In the genomic region with DNA sequence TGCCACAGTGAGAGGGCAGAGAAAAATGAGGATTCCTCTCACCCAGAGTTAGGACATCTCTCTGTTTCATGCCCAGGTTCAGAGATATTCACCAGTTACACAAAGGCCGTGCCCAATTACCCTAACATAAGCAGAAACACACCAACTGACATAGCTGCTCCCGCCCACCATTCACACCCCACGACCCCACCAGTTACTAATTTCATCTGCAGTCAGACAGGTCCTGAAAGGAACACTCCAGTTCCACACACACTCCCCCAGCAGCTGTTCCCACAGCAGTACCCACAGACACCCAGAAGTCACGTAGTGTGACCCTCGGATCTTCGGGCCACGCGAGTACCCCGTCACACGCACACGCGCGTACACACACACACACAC, we compare ENCODE assay signal across 12 cellular contexts. TPM values are rescaled to one million over a fixed set of nuclear protein-coding genes. Genes with fewer than 3 reads are reported as not detected.
DNase-seq lines count a peak whose midpoint lies in the region; ATAC-seq, FAIRE-seq and TF ChIP-seq lines count a peak whose summit lies in the region.
"Had no signal": no experiment of that assay in that cellular context is flagged by ENCODE, and none has a peak within 500 bp of the region (broad histone marks: within the 10 kb centered on the region; RNA-seq: fewer than 3 reads in every experiment).

No MANE protein-coding gene starts in this region.

- H3K36me3 ChIP-seq in HCT116 (ENCODE audit: control insufficient read depth in 1 of 2, insufficient read depth in 2 of 2, low read length in 2 of 2) (no peaks in the 10 kb centered on the region), ovary (no peaks in the 10 kb centered on the region), kidney (ENCODE audit: control insufficient read depth in 1 of 2, insufficient read depth in 2 of 2, low read length in 2 of 2) (no peaks in the 10 kb centered on the region)

- H3K4me1 Mint-ChIP-seq in CD4-positive, alpha-beta T cell (ENCODE audit: low read depth), result peaks cover 12% of the 10 kb centered on the region
- peaks cover 9 to 14% (median 13%) of the 10 kb centered on the region in 4 donors for H3K4me1 Mint-ChIP-seq in naive thymus-derived CD8-positive, alpha-beta T cell

- no peak overlapping the region for H3K27ac ChIP-seq in CD4-positive, alpha-beta T cell (ENCODE audit: low read depth, low read length)
- H3K27ac ChIP-seq in HCT116 (ENCODE audit: low read depth, low read length), result no peak overlapping the region; the same call in 1 of the 2 replicates
- peak overlapping the region in 4 of 59 donors; percentile 10 to 71 (median 62) for H3K27ac ChIP-seq in dorsolateral prefrontal cortex
- H3K27ac ChIP-seq in ovary, result no peak overlapping the region
- no peak overlapping the region for H3K27ac ChIP-seq in kidney (ENCODE audit: low read depth in 2 of 2, low read length in 2 of 2)
- H3K27ac ChIP-seq: spleen had no signal

- TF ChIP-seq POLR2A in HCT116 (IDR thresholded peaks at IDR 0.05; ENCODE audit: borderline replicate concordance, extremely low read depth, insufficient read depth, insufficient read length) (no peak), ovary (IDR thresholded peaks at IDR 0.05) (no peak)

- BruUV-seq in HCT116 (replicated peaks; lab: Mats Ljungman, UMichigan), result no TSS peak

- H3K79me2 ChIP-seq in HCT116 (ENCODE audit: insufficient read depth, low read length), result no peaks in the 10 kb centered on the region

- H3K4me3 Mint-ChIP-seq in CD4-positive, alpha-beta T cell, result peak overlapping the region; percentile 85
- H3K4me3 Mint-ChIP-seq in naive thymus-derived CD8-positive, alpha-beta T cell, result peak overlapping the region; percentile 57 to 89 (median 76)

- FAIRE-seq in kidney (lab: Jason Lieb, UNC), result no peak

- no peak for TF ChIP-seq EP300 in ovary (IDR thresholded peaks at IDR 0.05)

- RAD21 ChIA-PET in HCT116 (lab: Charles Lee; ENCODE audit: low non-redundant PET in 1 of 2, low total read pairs in 2 of 2, uncharacterized antibody in 2 of 2, unreplicated experiment in 2 of 2), result no interaction called here

- TF ChIP-seq CTCF in CD4-positive, alpha-beta T cell (IDR thresholded peaks at IDR 0.05), result no peak
- TF ChIP-seq CTCF in HCT116 (IDR thresholded peaks at IDR 0.05 in 2 of 3, conservative IDR thresholded peaks at IDR 0.05 in 1 of 3; ENCODE audit: borderline replicate concordance in 1 of 3, insufficient read depth in 1 of 3, low read depth in 2 of 3, low read length in 2 of 3), result no peak
- TF ChIP-seq CTCF in dorsolateral prefrontal cortex (IDR thresholded peaks at IDR 0.05 in 54 of 56, conservative IDR thresholded peaks at IDR 0.05 in 2 of 56; ENCODE audit: low read depth in 1 of 56, partially characterized antibody in 56 of 56), result no peak
- TF ChIP-seq CTCF in ovary (IDR thresholded peaks at IDR 0.05), result no peak
- TF ChIP-seq CTCF in kidney (IDR thresholded peaks at IDR 0.05; ENCODE audit: borderline replicate concordance, extremely low read depth, insufficient read depth), result no peak

- H3K9me2 ChIP-seq in HCT116 (ENCODE audit: insufficient read depth), result no peaks in the 10 kb centered on the region

- peak overlapping the region; percentile 78 for H3K4me2 ChIP-seq in HCT116 (ENCODE audit: low read length)

- no peaks in the 10 kb centered on the region for H3K36me3 Mint-ChIP-seq in CD4-positive, alpha-beta T cell (ENCODE audit: low read depth)
- peaks cover 0 to 5% (median 0%) of the 10 kb centered on the region in 3 donors for H3K36me3 Mint-ChIP-seq in naive thymus-derived CD8-positive, alpha-beta T cell

- 18 to 44% (median 22%) methylated on average over 8 to 13 of the region's 13 CpGs for WGBS in ovary, 3 donors

- CTCF ChIA-PET in CD4-positive, alpha-beta T cell (lab: Charles Lee), result no interaction called here
- CTCF ChIA-PET in HCT116 (lab: Charles Lee), result interaction anchor here (1.4 kb wide), 1 partner anchor 253 kb away, joined by 3 read pairs; no protein-coding TSS in a partner anchor

- H3K4me3 ChIP-seq in HCT116 (replicated peaks in 1 of 2; ENCODE audit: low read depth in 1 of 2, low read length in 2 of 2), result peak overlapping the region; percentile 51 to 59
- peak overlapping the region in 53 of 59 donors; percentile 40 to 74 (median 61) for H3K4me3 ChIP-seq in dorsolateral prefrontal cortex
- H3K4me3 ChIP-seq in ovary, result no peak overlapping the region
- peak overlapping the region in 1 of 2 donors; percentile 25 for H3K4me3 ChIP-seq in kidney (ENCODE audit: low read length in 2 of 2)

- no peaks in the 10 kb centered on the region for H3K9me3 Mint-ChIP-seq in CD4-positive, alpha-beta T cell
- H3K9me3 Mint-ChIP-seq in naive thymus-derived CD8-positive, alpha-beta T cell, result no peaks in the 10 kb centered on the region

- intact Hi-C loops in CD4-positive, alpha-beta T cell (cut with DNase I, micrococcal nuclease), result no loop called here
- intact Hi-C loops in HCT116 (cut with micrococcal nuclease) (loop anchor here (10.0 kb wide), 1 partner anchor 369 kb away; no protein-coding TSS in a partner anchor), dorsolateral prefrontal cortex (cut with DNase I) (no loop called here), ovary (cut with DNase I) (no loop called here), kidney (cut with DNase I) (no loop called here)

- H3K4me1 ChIP-seq in HCT116 (ENCODE audit: control insufficient read depth in 1 of 2, insufficient read depth in 2 of 2, low read length in 2 of 2), result peaks cover 14 to 32% of the 10 kb centered on the region in 2 experiments; a peak in 3 of 4 replicates
- H3K4me1 ChIP-seq in ovary (ENCODE audit: insufficient read depth), result no peaks in the 10 kb centered on the region
- H3K4me1 ChIP-seq in kidney (ENCODE audit: control insufficient read depth in 1 of 2, insufficient read depth in 1 of 2, low read depth in 1 of 2, low read length in 2 of 2), result no peaks in the 10 kb centered on the region

- no peak for ATAC-seq in CD4-positive, alpha-beta T cell (ENCODE audit: poor library complexity)
- no peak for ATAC-seq in HCT116
- ATAC-seq in naive thymus-derived CD8-positive, alpha-beta T cell, result no peak

- H3K27me3 ChIP-seq in CD4-positive, alpha-beta T cell (ENCODE audit: control insufficient read depth, insufficient read depth, low read length), result peaks cover 13% of the 10 kb centered on the region
- H3K27me3 ChIP-seq in HCT116 (ENCODE audit: insufficient read depth, low read length), result peaks cover under 1% of the 10 kb centered on the region; the same call in 1 of the 2 replicates
- peaks cover 0 to 15% (median 0%) of the 10 kb centered on the region in 45 donors for H3K27me3 ChIP-seq in dorsolateral prefrontal cortex
- H3K27me3 ChIP-seq in ovary, result no peaks in the 10 kb centered on the region
- H3K27me3 ChIP-seq: Peyer's patch had no signal

- H2AFZ ChIP-seq in HCT116 (ENCODE audit: low read depth, low read length, poor library complexity, severe bottlenecking), result no peak overlapping the region

- peak overlapping the region; percentile 58; the same call in 1 of the 2 replicates for H3K9ac ChIP-seq in HCT116 (ENCODE audit: low read length)
- no peak overlapping the region for H3K9ac ChIP-seq in kidney (ENCODE audit: low read length in 2 of 2)

- no peak for TF ChIP-seq RAD21 in HCT116 (IDR thresholded peaks at IDR 0.05; ENCODE audit: low read depth)

- H3K27ac Mint-ChIP-seq in CD4-positive, alpha-beta T cell, result no peak overlapping the region
- peak overlapping the region in 1 of 10 donors; percentile 19 for H3K27ac Mint-ChIP-seq in naive thymus-derived CD8-positive, alpha-beta T cell

- H3K9me3 ChIP-seq in CD4-positive, alpha-beta T cell (ENCODE audit: control insufficient read depth, low read length), result no peaks in the 10 kb centered on the region
- H3K9me3 ChIP-seq in HCT116 (ENCODE audit: control insufficient read depth in 1 of 2, insufficient read depth in 1 of 2, low read depth in 1 of 2, low read length in 2 of 2) (no peaks in the 10 kb centered on the region), ovary (no peaks in the 10 kb centered on the region), kidney (ENCODE audit: control insufficient read depth in 1 of 2, low read length in 2 of 2) (no peaks in the 10 kb centered on the region)
- H3K9me3 ChIP-seq: Peyer's patch, spleen had no signal

- H3K27me3 Mint-ChIP-seq in CD4-positive, alpha-beta T cell, result peaks cover 33% of the 10 kb centered on the region
- peaks cover 18 to 26% (median 24%) of the 10 kb centered on the region in 5 donors for H3K27me3 Mint-ChIP-seq in naive thymus-derived CD8-positive, alpha-beta T cell

- H4K20me1 ChIP-seq in HCT116 (ENCODE audit: insufficient read depth), result no peaks in the 10 kb centered on the region

- no peak for DNase-seq in CD4-positive, alpha-beta T cell
- no peak for DNase-seq in HCT116 (ENCODE audit: low read depth, low spot score)
- no peak for DNase-seq in dorsolateral prefrontal cortex
- no peak for DNase-seq in naive thymus-derived CD8-positive, alpha-beta T cell
- no peak for DNase-seq in ovary
- no peak for DNase-seq in KG1 (lab: John Stamatoyannopoulos, UW)
- no peak for DNase-seq in kidney
- no peak for DNase-seq in NCI-H69 (lab: John Stamatoyannopoulos, UW)
- DNase-seq: amygdala, DMS153, spleen had no signal

- POLR2A ChIA-PET in CD4-positive, alpha-beta T cell (lab: Charles Lee), result no interaction called here
- POLR2A ChIA-PET in HCT116 (lab: Charles Lee), result no interaction called here
- POLR2A ChIA-PET in naive thymus-derived CD8-positive, alpha-beta T cell (lab: Charles Lee), result interaction anchor here (0.6 kb wide), 1 partner anchor 593 kb away, joined by 3 read pairs; no protein-coding TSS in a partner anchor

RNA-seq across cellular contexts. Expression of gene TMEM74B, which starts 0.5 kb away (rescaled TPM):
- under 1 TPM in 1 of 2 experiments, not detected in 1; 0.17 TPM for total RNA-seq in CD4-positive, alpha-beta T cell
- total RNA-seq in HCT116 (2021; ENCODE audit: unreplicated experiment) (25.7 TPM), dorsolateral prefrontal cortex (10 to 100 TPM in 119 of 120 experiments, 1 to 10 TPM in 1; 7.3 to 39.8 (median 20.8) TPM), ovary (1 to 10 TPM in 4 of 7 donors, under 1 TPM in 2, not detected in 1; 0.33 to 1.7 (median 1.1) TPM), kidney (0.54 TPM)
- polyA plus RNA-seq in HCT116 (2012), result 20.2 and 24.2 TPM in 2 replicates
- not detected for total RNA-seq in naive thymus-derived CD8-positive, alpha-beta T cell
- polyA plus RNA-seq in naive thymus-derived CD8-positive, alpha-beta T cell, result not detected
- polyA plus RNA-seq in ovary (under 1 TPM; 0.72 to 0.99 TPM), kidney (ENCODE audit: insufficient read depth, low read depth, low replicate concordance) (1.6 TPM)

RNA-seq across cellular contexts. Expression of gene C20orf202, which starts 19.0 kb away (rescaled TPM):
- total RNA-seq in CD4-positive, alpha-beta T cell, result not detected
- not detected for total RNA-seq in HCT116 (2021; ENCODE audit: unreplicated experiment)
- 0.10 and 0.14 TPM in 2 replicates for polyA plus RNA-seq in HCT116 (2012)
- total RNA-seq in dorsolateral prefrontal cortex, result 1 to 10 TPM in 34 of 120 experiments, under 1 TPM in 77, not detected in 9; 0.31 to 1.9 (median 0.80) TPM
- total RNA-seq in naive thymus-derived CD8-positive, alpha-beta T cell, result under 1 TPM; 0.68 to 0.85 TPM
- not detected for polyA plus RNA-seq in naive thymus-derived CD8-positive, alpha-beta T cell
- under 1 TPM in 6 of 7 donors, not detected in 1; 0.18 to 0.38 (median 0.29) TPM for total RNA-seq in ovary
- under 1 TPM; 0.22 to 0.58 TPM for polyA plus RNA-seq in ovary
- 0.16 TPM for total RNA-seq in kidney
- polyA plus RNA-seq in kidney (ENCODE audit: insufficient read depth, low read depth, low replicate concordance), result 0.73 TPM

RNA-seq across cellular contexts. Expression of gene RAD21L1, which starts 41.6 kb away (rescaled TPM):
- total RNA-seq in CD4-positive, alpha-beta T cell, result under 1 TPM in 1 of 2 experiments, not detected in 1; 0.58 TPM
- total RNA-seq in HCT116 (2021; ENCODE audit: unreplicated experiment) (0.17 TPM), dorsolateral prefrontal cortex (1 to 10 TPM in 21 of 120 experiments, under 1 TPM in 53, not detected in 46; 0.23 to 3.2 (median 0.73) TPM), ovary (not detected), kidney (not detected)
- 0.04 and 0.07 TPM in 2 replicates for polyA plus RNA-seq in HCT116 (2012)
- total RNA-seq in naive thymus-derived CD8-positive, alpha-beta T cell, result under 1 TPM in 1 of 2 experiments, not detected in 1; 0.49 TPM
- not detected for polyA plus RNA-seq in naive thymus-derived CD8-positive, alpha-beta T cell
- polyA plus RNA-seq in ovary (not detected), kidney (ENCODE audit: insufficient read depth, low read depth, low replicate concordance) (not detected)
- total RNA-seq: Peyer's patch, spleen had no signal
- polyA plus RNA-seq: spleen had no signal
